In genomic region chr18:63848159-63848558, GRCh38 we compare ENCODE assay signal across 8 cellular contexts. TPM values are rescaled to one million over a fixed set of nuclear protein-coding genes. Genes with fewer than 3 reads are reported as not detected.
DNase-seq lines count a peak whose midpoint lies in the region; ATAC-seq and TF ChIP-seq lines count a peak whose summit lies in the region.

No MANE protein-coding gene starts in this region.

- H3K4me1 ChIP-seq in HCT116 (ENCODE audit: control insufficient read depth in 1 of 2, insufficient read depth in 2 of 2, low read length in 2 of 2), result no peaks in the 10 kb centered on the region
- H3K4me1 ChIP-seq in ascending aorta, result no peaks in the 10 kb centered on the region
- H3K4me1 ChIP-seq in ovary (ENCODE audit: insufficient read depth), result no peaks in the 10 kb centered on the region

- TF ChIP-seq POLR2A in HCT116 (IDR thresholded peaks at IDR 0.05; ENCODE audit: borderline replicate concordance, extremely low read depth, insufficient read depth, insufficient read length), result no peak
- no peak for TF ChIP-seq POLR2A in ovary (IDR thresholded peaks at IDR 0.05)

- BruUV-seq in HCT116 (replicated peaks; lab: Mats Ljungman, UMichigan), result no TSS peak

- intact Hi-C loops in HCT116 (cut with micrococcal nuclease), result loop anchor here (10.0 kb wide), 1 partner anchor 503 kb away; no protein-coding TSS in a partner anchor
- intact Hi-C loops in ascending aorta (cut with DNase I), result loop anchor here (2.0 kb wide), 1 partner anchor 325 kb away; no protein-coding TSS in a partner anchor
- intact Hi-C loops in ovary (cut with DNase I), result no loop called here

- 2 to 4% (median 2%) methylated on average over 2 of the region's 2 CpGs for WGBS in ovary, 3 donors

- H3K27me3 ChIP-seq in HCT116 (ENCODE audit: insufficient read depth, low read length), result no peaks in the 10 kb centered on the region
- H3K27me3 ChIP-seq in ascending aorta, result no peaks in the 10 kb centered on the region
- H3K27me3 ChIP-seq in ovary, result no peaks in the 10 kb centered on the region

- RAD21 ChIA-PET in HCT116 (lab: Charles Lee; ENCODE audit: low non-redundant PET in 1 of 2, low total read pairs in 2 of 2, uncharacterized antibody in 2 of 2, unreplicated experiment in 2 of 2), result no interaction called here

- H4K20me1 ChIP-seq in HCT116 (ENCODE audit: insufficient read depth), result no peaks in the 10 kb centered on the region

- no peaks in the 10 kb centered on the region for H3K79me2 ChIP-seq in HCT116 (ENCODE audit: insufficient read depth, low read length)

- no peak overlapping the region for H3K9ac ChIP-seq in HCT116 (ENCODE audit: low read length)

- TF ChIP-seq CTCF in HCT116 (IDR thresholded peaks at IDR 0.05 in 2 of 3, conservative IDR thresholded peaks at IDR 0.05 in 1 of 3; ENCODE audit: borderline replicate concordance in 1 of 3, insufficient read depth in 1 of 3, low read depth in 2 of 3, low read length in 2 of 3) (peak; percentile 56 to 81 (median 70); a peak in 5 of 6 replicates), ascending aorta (IDR thresholded peaks at IDR 0.05) (peak; percentile 10 to 48 (median 12)), ovary (IDR thresholded peaks at IDR 0.05) (no peak)

- TF ChIP-seq EP300 in ovary (IDR thresholded peaks at IDR 0.05), result no peak

- POLR2A ChIA-PET in HCT116 (lab: Charles Lee), result no interaction called here

- no peaks in the 10 kb centered on the region for H3K9me2 ChIP-seq in HCT116 (ENCODE audit: insufficient read depth)

- ATAC-seq in HCT116 (peak; percentile 76), GM19035 (IDR thresholded peaks at IDR 0.05; ENCODE audit: unreplicated experiment) (no peak)

- H3K4me3 ChIP-seq in HCT116 (replicated peaks in 1 of 2; ENCODE audit: low read depth in 1 of 2, low read length in 2 of 2) (no peak overlapping the region), ascending aorta (no peak overlapping the region), ovary (no peak overlapping the region)

- H3K27ac ChIP-seq in HCT116 (ENCODE audit: low read depth, low read length) (no peak overlapping the region), ascending aorta (no peak overlapping the region), ovary (no peak overlapping the region)

- H3K9me3 ChIP-seq in HCT116 (ENCODE audit: control insufficient read depth in 1 of 2, insufficient read depth in 1 of 2, low read depth in 1 of 2, low read length in 2 of 2) (no peaks in the 10 kb centered on the region), ascending aorta (no peaks in the 10 kb centered on the region), ovary (no peaks in the 10 kb centered on the region)

- TF ChIP-seq RAD21 in HCT116 (IDR thresholded peaks at IDR 0.05; ENCODE audit: low read depth), result peak; percentile 74

- no peak overlapping the region for H3K4me2 ChIP-seq in HCT116 (ENCODE audit: low read length)

- CTCF ChIA-PET in HCT116 (lab: Charles Lee), result no interaction called here

- H3K36me3 ChIP-seq in HCT116 (ENCODE audit: control insufficient read depth in 1 of 2, insufficient read depth in 2 of 2, low read length in 2 of 2) (no peaks in the 10 kb centered on the region), ascending aorta (no peaks in the 10 kb centered on the region), ovary (no peaks in the 10 kb centered on the region)

- peak overlapping the region; percentile 89 for H2AFZ ChIP-seq in HCT116 (ENCODE audit: low read depth, low read length, poor library complexity, severe bottlenecking)

- DNase-seq in DMS 273 (lab: John Stamatoyannopoulos, UW; ENCODE audit: unreplicated experiment) (peak; percentile 71), DMS 273 treated with DMSO at 0.1 percent for 48 hours (lab: John Stamatoyannopoulos, UW) (no peak), HCT116 (ENCODE audit: low read depth, low spot score) (peak; percentile 66), NCI-H2171 treated with DMSO at 0.1 percent for 48 hours (lab: John Stamatoyannopoulos, UW) (peak; percentile 38), ascending aorta (ENCODE audit: low spot score in 2 of 2) (no peak), left kidney (ENCODE audit: low read depth, low spot score) (peak; percentile 85), ovary (no peak)

TF ChIP-seq in HCT116, 20 proteins besides CTCF, POLR2A, EP300 and RAD21:
- TF ChIP-seq SP1 (IDR thresholded peaks at IDR 0.05; ENCODE audit: low read depth) (no peak), MAX (IDR thresholded peaks at IDR 0.05) (no peak), JUND (IDR thresholded peaks at IDR 0.05) (no peak), POLR2AphosphoS5 (IDR thresholded peaks at IDR 0.05; ENCODE audit: low read depth, low read length) (no peak), SRF (IDR thresholded peaks at IDR 0.05; ENCODE audit: low read depth) (no peak), ZNF274 (IDR thresholded peaks at IDR 0.05; ENCODE audit: low read depth, low read length) (no peak), ATF3 (IDR thresholded peaks at IDR 0.05) (no peak), ZBTB33 (IDR thresholded peaks at IDR 0.05; ENCODE audit: extremely low read depth, insufficient replicate concordance, low read length) (no peak), TCF7L2 (IDR thresholded peaks at IDR 0.05; ENCODE audit: borderline replicate concordance, extremely low read depth, insufficient read depth, insufficient read length) (no peak), EGR1 (IDR thresholded peaks at IDR 0.05; ENCODE audit: low read depth) (no peak), EZH2 (IDR thresholded peaks at IDR 0.05) (no peak), ZFX (IDR thresholded peaks at IDR 0.05) (no peak), SIN3A (IDR thresholded peaks at IDR 0.05; ENCODE audit: low read depth) (no peak)

RNA-seq across cellular contexts. Expression of gene SERPINB2, which starts 39.3 kb away (rescaled TPM):
- total RNA-seq in HCT116 (2021; ENCODE audit: unreplicated experiment), result not detected
- not detected in 2 replicates for polyA plus RNA-seq in HCT116 (2012)
- total RNA-seq in ascending aorta, result not detected
- total RNA-seq in ovary, result 10 to 100 TPM in 1 of 7 donors, 1 to 10 TPM in 1, under 1 TPM in 2, not detected in 3; 0.32 to 11.4 (median 3.5) TPM
- polyA plus RNA-seq in ovary, result 1 to 10 TPM; 1.1 to 1.4 TPM

RNA-seq across cellular contexts. Expression of gene SERPINB10, which starts 59.6 kb away (rescaled TPM):
- total RNA-seq in HCT116 (2021; ENCODE audit: unreplicated experiment) (not detected), ascending aorta (not detected), ovary (1 to 10 TPM in 1 of 7 donors, not detected in 6; 2.0 TPM)
- polyA plus RNA-seq in HCT116 (2012), result not detected in 2 replicates
- not detected for polyA plus RNA-seq in ovary

Comparison
In these comparisons a context has a peak if more than half of its experiments do, and no peak if none do; other contexts are left out.
1. DNase-seq: peak in DMS 273 (single experiment), HCT116 (single experiment), NCI-H2171 treated with DMSO at 0.1 percent for 48 hours (single experiment) and left kidney (single experiment); none in DMS 273 treated with DMSO at 0.1 percent for 48 hours (single experiment), ascending aorta (0 of 2) and ovary (0 of 5).
2. CTCF ChIP-seq: peak in HCT116 (3 of 3) and ascending aorta (3 of 3); none in ovary (0 of 3).
3. intact Hi-C loops: an anchor here in HCT116 (10.0 kb wide) and ascending aorta (2.0 kb wide); none called in ovary.